Comparison of ENCODE assay signal across 1 cellular context in genomic region chr14:100144996-100145646, GRCh38.
TF ChIP-seq lines count a peak whose summit lies in the region.

No MANE protein-coding gene starts in this region.

TF ChIP-seq in HepG2, 621 proteins besides CTCF, POLR2A, EP300 and RAD21 (continued from another document and continues in another):
- 0 out of 2 replicates have a peak, but pooled peaks have one; percentile 56 for TF ChIP-seq ZHX1 (CRISPR knock-in tag; IDR thresholded peaks at IDR 0.05; ENCODE audit: low read depth)
- peak; percentile 48; the same call in 1 of the 2 replicates for TF ChIP-seq FOXC1 (CRISPR knock-in tag; IDR thresholded peaks at IDR 0.05; ENCODE audit: borderline replicate concordance)
- TF ChIP-seq NR1H2 (CRISPR knock-in tag; IDR thresholded peaks at IDR 0.05; ENCODE audit: borderline replicate concordance, low read depth), result 0 out of 2 replicates have a peak, but pooled peaks have one; percentile 72
- TF ChIP-seq SMAD3 (CRISPR knock-in tag; IDR thresholded peaks at IDR 0.05), result no peak
- TF ChIP-seq KDM6A (CRISPR knock-in tag; IDR thresholded peaks at IDR 0.05; ENCODE audit: low read depth), result peak; percentile 69
- peak; percentile 66; the same call in 1 of the 2 replicates for TF ChIP-seq ZNF430 (CRISPR knock-in tag; IDR thresholded peaks at IDR 0.05)
- 0 out of 2 replicates have a peak, but pooled peaks have one; percentile 81 for TF ChIP-seq PAX8 (CRISPR knock-in tag; IDR thresholded peaks at IDR 0.05; ENCODE audit: borderline replicate concordance)
- TF ChIP-seq ZNF333 (CRISPR knock-in tag; IDR thresholded peaks at IDR 0.05; ENCODE audit: borderline replicate concordance), result no peak
- TF ChIP-seq WIZ (CRISPR knock-in tag; IDR thresholded peaks at IDR 0.05), result no peak
- peak; percentile 30; the same call in 1 of the 2 replicates for TF ChIP-seq ZNF772 (CRISPR knock-in tag; IDR thresholded peaks at IDR 0.05)
- peak; percentile 53 for TF ChIP-seq ARID5B (CRISPR knock-in tag; IDR thresholded peaks at IDR 0.05)
- TF ChIP-seq ZBTB20 (CRISPR knock-in tag; IDR thresholded peaks at IDR 0.05; ENCODE audit: borderline replicate concordance, low read depth), result peak; percentile 75; the same call in 1 of the 2 replicates
- TF ChIP-seq TAF1 (CRISPR knock-in tag; IDR thresholded peaks at IDR 0.05), result peak; percentile 89
- no peak for TF ChIP-seq ZFYVE20 (CRISPR knock-in tag; IDR thresholded peaks at IDR 0.05; ENCODE audit: borderline replicate concordance, low read depth)
- peak; percentile 79 for TF ChIP-seq ZNF563 (CRISPR knock-in tag; IDR thresholded peaks at IDR 0.05)
- TF ChIP-seq YEATS4 (CRISPR knock-in tag; IDR thresholded peaks at IDR 0.05; ENCODE audit: borderline replicate concordance), result peak; percentile 84
- TF ChIP-seq SCMH1 (CRISPR knock-in tag; IDR thresholded peaks at IDR 0.05; ENCODE audit: borderline replicate concordance), result no peak
- TF ChIP-seq U2AF1 (optimal IDR thresholded peaks at IDR 0.05; ENCODE audit: low read depth, low read length), result peak; percentile 30
- TF ChIP-seq FUBP1 (CRISPR knock-in tag; IDR thresholded peaks at IDR 0.05; ENCODE audit: borderline replicate concordance), result no peak
- no peak for TF ChIP-seq BHLHE40 (IDR thresholded peaks at IDR 0.05; ENCODE audit: low read length)
- TF ChIP-seq POGK (CRISPR knock-in tag; conservative IDR thresholded peaks at IDR 0.05), result peak; percentile 85
- peak; percentile 73; the same call in 1 of the 2 replicates for TF ChIP-seq DR1 (CRISPR knock-in tag; IDR thresholded peaks at IDR 0.05)
- TF ChIP-seq ZFP90 (CRISPR knock-in tag; IDR thresholded peaks at IDR 0.05; ENCODE audit: borderline replicate concordance), result peak; percentile 85
- TF ChIP-seq HNRNPL (IDR thresholded peaks at IDR 0.05; ENCODE audit: low read depth, low read length), result peak; percentile 83; the same call in 1 of the 2 replicates
- TF ChIP-seq STAG1 (CRISPR knock-in tag; IDR thresholded peaks at IDR 0.05), result peak; percentile 32; the same call in 1 of the 2 replicates
- peak; percentile 33; the same call in 1 of the 2 replicates for TF ChIP-seq ZNF432 (CRISPR knock-in tag; IDR thresholded peaks at IDR 0.05; ENCODE audit: borderline replicate concordance)
- peak; percentile 66; the same call in 1 of the 2 replicates for TF ChIP-seq PRMT3 (CRISPR knock-in tag; IDR thresholded peaks at IDR 0.05; ENCODE audit: borderline replicate concordance, low read depth)
- no peak for TF ChIP-seq ZSCAN30 (CRISPR knock-in tag; IDR thresholded peaks at IDR 0.05)
- TF ChIP-seq MEF2D (CRISPR knock-in tag; IDR thresholded peaks at IDR 0.05), result peak; percentile 56
- no peak for TF ChIP-seq ZNF512 (CRISPR knock-in tag; IDR thresholded peaks at IDR 0.05)
- TF ChIP-seq ETV5 (CRISPR knock-in tag; IDR thresholded peaks at IDR 0.05; ENCODE audit: borderline replicate concordance), result peak; percentile 74; the same call in 1 of the 2 replicates
- peak; percentile 50; the same call in 1 of the 2 replicates for TF ChIP-seq DMAP1 (CRISPR knock-in tag; IDR thresholded peaks at IDR 0.05)
- peak; percentile 23 for TF ChIP-seq ZNF407 (CRISPR knock-in tag; IDR thresholded peaks at IDR 0.05; ENCODE audit: not compliant biosample characterization)
- TF ChIP-seq CENPT (CRISPR knock-in tag; IDR thresholded peaks at IDR 0.05; ENCODE audit: low read depth), result no peak
- no peak for TF ChIP-seq NR2C2 (CRISPR knock-in tag; IDR thresholded peaks at IDR 0.05; ENCODE audit: borderline replicate concordance)
- peak; percentile 73; the same call in 1 of the 2 replicates for TF ChIP-seq ZMYM2 (CRISPR knock-in tag; IDR thresholded peaks at IDR 0.05)
